10 cellular contexts compared by ENCODE assay signal in the genomic region with DNA sequence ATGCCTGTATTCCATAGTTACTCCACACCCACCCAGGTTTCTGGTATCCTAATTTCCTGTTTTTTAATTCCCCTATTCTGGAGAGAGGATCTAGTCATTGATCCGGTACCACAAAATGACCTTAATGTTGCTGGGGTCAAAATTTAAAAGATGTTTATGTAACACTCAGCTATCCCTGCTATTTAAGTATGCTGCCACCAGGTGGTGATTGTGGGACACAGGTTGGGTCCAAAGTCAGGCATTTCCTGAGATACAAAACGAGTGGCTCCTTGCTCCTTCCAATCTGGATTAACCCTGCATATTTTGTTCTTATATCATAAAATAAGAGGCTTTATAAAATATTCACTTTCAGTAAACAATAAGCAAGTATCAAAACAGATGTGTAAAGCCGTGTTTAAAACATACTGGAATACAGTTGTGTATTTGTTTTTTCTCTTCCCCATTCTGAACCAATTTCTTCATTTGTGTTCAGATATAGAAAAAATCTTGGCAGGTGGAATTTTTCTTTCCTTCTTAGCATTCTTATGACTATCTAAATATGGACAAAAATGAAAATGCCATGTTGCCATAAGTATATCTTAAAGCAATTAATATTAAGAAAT. TPM values are rescaled to one million over a fixed set of nuclear protein-coding genes. Genes with fewer than 3 reads are reported as not detected.
A peak's percentile ranks its signal among the peaks of the same experiment; 100 is the strongest.
DNase-seq lines count a peak whose midpoint lies in the region; ATAC-seq, FAIRE-seq and TF ChIP-seq lines count a peak whose summit lies in the region.
"Had no signal": no experiment of that assay in that cellular context is flagged by ENCODE, and none has a peak within 500 bp of the region (broad histone marks: within the 10 kb centered on the region; RNA-seq: fewer than 3 reads in every experiment).

No MANE protein-coding gene starts in this region.

- TF ChIP-seq CTCF in IMR-90 (conservative IDR thresholded peaks at IDR 0.05; ENCODE audit: low read depth, low read length), result peak; percentile 29; the same call in 1 of the 2 replicates
- TF ChIP-seq CTCF in WTC11 (IDR thresholded peaks at IDR 0.05), result peak; percentile 53
- TF ChIP-seq CTCF in psoas muscle (IDR thresholded peaks at IDR 0.05), result no peak
- TF ChIP-seq CTCF in kidney (IDR thresholded peaks at IDR 0.05; ENCODE audit: borderline replicate concordance, extremely low read depth, insufficient read depth), result no peak

- H3K27me3 Mint-ChIP-seq in WTC11 (ENCODE audit: low read depth), result no peaks in the 10 kb centered on the region

- POLR2A ChIA-PET in IMR-90 (lab: Charles Lee; ENCODE audit: unreplicated experiment) (no interaction called here), WTC11 (lab: Charles Lee) (no interaction called here)

- no TSS peak for BruUV-seq in IMR-90 (replicated peaks; lab: Mats Ljungman, UMichigan)

- H3K4me2 ChIP-seq in IMR-90 (ENCODE audit: low read depth, low read length) (no peak overlapping the region), mesendoderm (ENCODE audit: low read length) (no peak overlapping the region)

- H2BK20ac ChIP-seq in IMR-90 (ENCODE audit: low read depth, low read length), result no peak overlapping the region

- no peaks in the 10 kb centered on the region for H3K79me1 ChIP-seq in IMR-90 (ENCODE audit: low read depth in 1 of 2, low read length in 2 of 2)
- peaks cover 2% of the 10 kb centered on the region for H3K79me1 ChIP-seq in mesendoderm (ENCODE audit: low read length)

- H2BK5ac ChIP-seq in IMR-90 (ENCODE audit: low read depth, low read length, poor library complexity, severe bottlenecking), result no peak overlapping the region
- H2BK5ac ChIP-seq in mesendoderm (ENCODE audit: low read length), result no peak overlapping the region

- H3K4me3 Mint-ChIP-seq in WTC11, result no peak overlapping the region

- H2AK9ac ChIP-seq in IMR-90 (replicated peaks; ENCODE audit: low read depth, low read length, poor library complexity), result no peak overlapping the region

- no peaks in the 10 kb centered on the region for H3K4me1 ChIP-seq in IMR-90 (ENCODE audit: control insufficient read depth, insufficient read depth, low read length)
- peaks cover 6% of the 10 kb centered on the region for H3K4me1 ChIP-seq in mesendoderm (ENCODE audit: control insufficient read depth, low read depth, low read length)
- H3K4me1 ChIP-seq in psoas muscle, result no peaks in the 10 kb centered on the region
- H3K4me1 ChIP-seq in kidney (ENCODE audit: control insufficient read depth in 1 of 2, insufficient read depth in 1 of 2, low read depth in 1 of 2, low read length in 2 of 2), result no peaks in the 10 kb centered on the region

- WGBS in IMR-90 (ENCODE audit: extremely low coverage in 2 of 2, insufficient read length in 1 of 2), 2 experiments, result no CpG with 5 or more reads among the region's 3 CpGs
- no CpG with 5 or more reads among the region's 3 CpGs for WGBS in mesendoderm (ENCODE audit: extremely low coverage, insufficient coverage, low lambda C conversion rate)
- WGBS in psoas muscle, 3 donors, result 38 to 46% (median 40%) methylated on average over 3 of the region's 3 CpGs

- H2BK120ac ChIP-seq in IMR-90 (ENCODE audit: low read depth, low read length), result no peak overlapping the region
- H2BK120ac ChIP-seq in mesendoderm (ENCODE audit: low read depth, low read length), result no peak overlapping the region

- ATAC-seq in IMR-90 (ENCODE audit: low read depth) (no peak), WTC11 (peak; percentile 65), psoas muscle (no peak)

- H2BK15ac ChIP-seq in IMR-90 (ENCODE audit: low read depth, low read length), result no peak overlapping the region
- no peak overlapping the region for H2BK15ac ChIP-seq in mesendoderm (replicated peaks; ENCODE audit: low read depth)

- no peaks in the 10 kb centered on the region for H3K27me3 ChIP-seq in IMR-90 (ENCODE audit: control insufficient read depth, insufficient read depth, low read length)
- no peaks in the 10 kb centered on the region for H3K27me3 ChIP-seq in mesendoderm (ENCODE audit: insufficient read depth, low read length, poor library complexity)
- no peaks in the 10 kb centered on the region for H3K27me3 ChIP-seq in psoas muscle (ENCODE audit: insufficient read depth in 3 of 3, low read length in 2 of 3)

- peaks cover 5% of the 10 kb centered on the region for H3K9me3 Mint-ChIP-seq in WTC11

- intact Hi-C loops in IMR-90 (cut with micrococcal nuclease) (no loop called here), psoas muscle (cut with DNase I) (no loop called here), kidney (cut with DNase I) (no loop called here)

- H4K8ac ChIP-seq in IMR-90 (ENCODE audit: low read depth in 2 of 2, low read length in 2 of 2), result no peak overlapping the region
- no peak overlapping the region for H4K8ac ChIP-seq in mesendoderm (ENCODE audit: low read depth, low read length)

- no peak overlapping the region for H3K23ac ChIP-seq in IMR-90 (ENCODE audit: low read depth, low read length)
- H3K23ac ChIP-seq in mesendoderm (ENCODE audit: low read length), result no peak overlapping the region

- H4K5ac ChIP-seq in IMR-90 (ENCODE audit: low read depth, low read length) (no peak overlapping the region), mesendoderm (ENCODE audit: low read length) (no peak overlapping the region)

- no peak for TF ChIP-seq POLR2A in IMR-90 (IDR thresholded peaks at IDR 0.05; ENCODE audit: low read depth, low read length)

- no peak overlapping the region for H2AK5ac ChIP-seq in IMR-90 (ENCODE audit: low read depth, low read length)
- H2AK5ac ChIP-seq in mesendoderm (ENCODE audit: low read length), result no peak overlapping the region

- H2AFZ ChIP-seq in IMR-90 (replicated peaks; ENCODE audit: low read length, poor library complexity), result no peak overlapping the region

- H3K4me3 ChIP-seq in IMR-90 (ENCODE audit: insufficient read depth, low read depth, low read length) (no peak overlapping the region), mesendoderm (ENCODE audit: low read length) (no peak overlapping the region), psoas muscle (no peak overlapping the region), kidney (ENCODE audit: low read length in 2 of 2) (no peak overlapping the region)

- no peak overlapping the region for H3K27ac ChIP-seq in IMR-90 (ENCODE audit: insufficient read depth, low read length)
- no peak overlapping the region for H3K27ac ChIP-seq in mesendoderm (ENCODE audit: low read depth, low read length)
- H3K27ac ChIP-seq in psoas muscle, result no peak overlapping the region
- no peak overlapping the region for H3K27ac ChIP-seq in kidney (ENCODE audit: low read depth in 2 of 2, low read length in 2 of 2)

- H3K18ac ChIP-seq in IMR-90 (ENCODE audit: low read depth, low read length) (no peak overlapping the region), mesendoderm (ENCODE audit: low read length) (no peak overlapping the region)

- no peaks in the 10 kb centered on the region for H4K20me1 ChIP-seq in IMR-90 (ENCODE audit: insufficient read depth, low read length)

- H3K9me3 ChIP-seq in IMR-90 (ENCODE audit: control insufficient read depth, insufficient read depth, low read length) (peaks cover 3% of the 10 kb centered on the region; the same call in 1 of the 2 replicates), psoas muscle (no peaks in the 10 kb centered on the region), kidney (ENCODE audit: control insufficient read depth in 1 of 2, low read length in 2 of 2) (peaks cover 0 to 8% of the 10 kb centered on the region in 2 donors)

- FAIRE-seq in kidney (lab: Jason Lieb, UNC), result no peak

- H3K27ac Mint-ChIP-seq in WTC11, result no peak overlapping the region

- no peak overlapping the region for H3K9ac ChIP-seq in IMR-90 (ENCODE audit: low read depth, low read length)
- no peak overlapping the region for H3K9ac ChIP-seq in mesendoderm (ENCODE audit: low read length)
- H3K9ac ChIP-seq in kidney (ENCODE audit: low read length in 2 of 2), result no peak overlapping the region

- peak; percentile 34 for TF ChIP-seq RAD21 in IMR-90 (IDR thresholded peaks at IDR 0.05; ENCODE audit: low read length)

- no peaks in the 10 kb centered on the region for H3K79me2 ChIP-seq in mesendoderm (ENCODE audit: control insufficient read depth, insufficient read depth, low read length)

- no peak overlapping the region for H4K91ac ChIP-seq in IMR-90 (ENCODE audit: insufficient read depth, low read depth, low read length)

- H3K4me1 Mint-ChIP-seq in WTC11, result peaks cover 17% of the 10 kb centered on the region

- H3K36me3 ChIP-seq in IMR-90 (ENCODE audit: control insufficient read depth, insufficient read depth, low read length), result no peaks in the 10 kb centered on the region
- no peaks in the 10 kb centered on the region for H3K36me3 ChIP-seq in mesendoderm (ENCODE audit: control insufficient read depth, insufficient read depth, low read length)
- no peaks in the 10 kb centered on the region for H3K36me3 ChIP-seq in psoas muscle (ENCODE audit: insufficient read depth in 1 of 2, low read depth in 1 of 2)
- H3K36me3 ChIP-seq in kidney (ENCODE audit: control insufficient read depth in 1 of 2, insufficient read depth in 2 of 2, low read length in 2 of 2), result no peaks in the 10 kb centered on the region

- no peaks in the 10 kb centered on the region; the same call in 1 of the 2 replicates for H3K36me3 Mint-ChIP-seq in WTC11

- in situ Hi-C loops in IMR-90 (cut with MboI; ENCODE audit: low sequenced_read_pairs), result no loop called here

- peak; percentile 6 for DNase-seq in NCI-H146 (lab: John Stamatoyannopoulos, UW)
- no peak for DNase-seq in NCI-H146 treated with DMSO at 0.1 percent for 48 hours (lab: John Stamatoyannopoulos, UW; ENCODE audit: unreplicated experiment)
- DNase-seq in IMR-90, result no peak
- DNase-seq in WTC11 (ENCODE audit: low spot score), result peak; percentile 58
- peak; percentile 77 for DNase-seq in mesendoderm
- DNase-seq in psoas muscle, result no peak
- no peak for DNase-seq in SK-N-DZ (ENCODE audit: low spot score)
- DNase-seq in kidney, result no peak
- DNase-seq: stimulated activated CD4-positive, alpha-beta T cell treated with anti-CD3 and anti-CD28 coated beads, Interleukin-4, amount 100 ng/mL, for 1 hour had no signal

- CTCF ChIA-PET in IMR-90 (lab: Yijun Ruan, JAX), result no interaction called here
- CTCF ChIA-PET in WTC11 (lab: Charles Lee), result interaction anchor here (0.6 to 2.3 kb wide), 9 partner anchors 8 to 1402 kb away, joined by 3 to 9 read pairs (median 5); a partner anchor contains a TSS

- no peak overlapping the region for H3K56ac ChIP-seq in IMR-90 (ENCODE audit: extremely low read depth, insufficient read depth, low read length)
- H3K56ac ChIP-seq in mesendoderm (ENCODE audit: low read length), result no peak overlapping the region

- H3K14ac ChIP-seq in IMR-90 (replicated peaks; ENCODE audit: low read depth, low read length), result no peak overlapping the region

- H3K9me1 ChIP-seq in IMR-90 (ENCODE audit: insufficient read depth, low read length), result no peaks in the 10 kb centered on the region

- dilution Hi-C loops in IMR-90 (cut with HindIII; ENCODE audit: low sequenced_read_pairs, unreplicated experiment), result no loop called here

- no peak overlapping the region for H3K4ac ChIP-seq in IMR-90 (ENCODE audit: low read depth, low read length)
- no peak overlapping the region for H3K4ac ChIP-seq in mesendoderm (ENCODE audit: low read depth, low read length)

RNA-seq across cellular contexts. Expression of a gene that starts 16.3 kb away (rescaled TPM):
- total RNA-seq in IMR-90 (2012; rRNA removed) (not detected in 2 replicates), WTC11 (2021) (5.1 to 5.4 TPM (median 5.4 TPM) in 3 replicates), psoas muscle (not detected), kidney (not detected)
- polyA plus RNA-seq in IMR-90 (2012; rRNA removed) (not detected in 2 replicates), psoas muscle (under 1 TPM in 1 of 3 donors, not detected in 2; 0.01 TPM), kidney (ENCODE audit: insufficient read depth, low read depth, low replicate concordance) (not detected)
- polyA plus RNA-seq in IMR-90 (2012; cell fraction: cytosol; rRNA removed), result not detected in 2 replicates
- polyA plus RNA-seq in IMR-90 (2012; cell fraction: nucleus; rRNA removed; ENCODE audit: low replicate concordance), result not detected in 2 replicates
- polyA plus RNA-seq in mesendoderm (2013, experiment 1 of 2), result 2.6 TPM
- polyA plus RNA-seq in mesendoderm (2013, experiment 2 of 2), result 2.4 TPM
- polyA plus RNA-seq in SK-N-DZ (2014; cell fraction: cytosol; rRNA removed), result 1.2 and 2.7 TPM in 2 replicates
- polyA plus RNA-seq in SK-N-DZ (2014; cell fraction: nucleus; rRNA removed), result 0.91 and 1.4 TPM in 2 replicates
- total RNA-seq: fibroblast of lung had no signal
- polyA plus RNA-seq: fibroblast of lung had no signal

Comparison
In these comparisons a context has a peak if more than half of its experiments do, and no peak if none do; other contexts are left out.
1. DNase-seq: peak in NCI-H146 (single experiment), WTC11 (single experiment) and mesendoderm (single experiment); none in NCI-H146 treated with DMSO at 0.1 percent for 48 hours (single experiment), IMR-90 (single experiment), psoas muscle (0 of 2), SK-N-DZ (single experiment) and kidney (single experiment).
2. CTCF ChIP-seq: peak in IMR-90 (single experiment) and WTC11 (single experiment); none in psoas muscle (single experiment) and kidney (single experiment).